8 cellular contexts compared by ENCODE assay signal in the genomic region with DNA sequence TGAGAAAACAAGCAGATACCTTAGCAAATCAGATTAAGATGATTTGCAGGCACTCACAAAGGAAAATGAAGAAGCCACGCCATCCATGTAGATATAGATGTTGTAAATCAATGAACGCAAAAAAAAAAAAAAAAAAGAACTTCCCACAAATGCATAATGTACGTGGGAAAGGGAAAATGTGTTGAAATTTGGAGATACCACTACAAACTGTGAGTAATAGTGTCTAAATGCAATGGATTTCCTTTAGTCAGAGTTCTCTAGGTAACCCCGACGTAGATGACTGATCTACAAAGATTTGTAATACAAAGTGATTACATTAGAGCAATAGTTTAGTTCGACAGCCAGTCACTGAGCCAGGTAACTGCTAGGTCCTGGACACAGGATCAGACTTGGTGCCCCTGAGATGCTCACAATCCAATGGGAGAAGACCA. TPM values are rescaled to one million over a fixed set of nuclear protein-coding genes. Genes with fewer than 3 reads are reported as not detected.
A peak's percentile ranks its signal among the peaks of the same experiment; 100 is the strongest.
DNase-seq lines count a peak whose midpoint lies in the region; ATAC-seq and TF ChIP-seq lines count a peak whose summit lies in the region.

No MANE protein-coding gene starts in this region.

- DNase-seq in activated naive CD4-positive, alpha-beta T cell (lab: John Stamatoyannopoulos, UW), result no peak
- DNase-seq in ascending aorta (ENCODE audit: low spot score in 2 of 2) (no peak), lung (ENCODE audit: low spot score) (no peak), transverse colon (no peak), pons (ENCODE audit: low spot score) (no peak)
- no peak for DNase-seq in activated CD4-positive, CD25-positive, alpha-beta regulatory T cell treated with anti-CD3 and anti-CD28 coated beads, Interleukin-2, amount 50 U/mL, for 72 hours

- H3K36me3 ChIP-seq in ascending aorta (peaks cover 0 to under 1% of the 10 kb centered on the region in 2 donors), lung (ENCODE audit: control insufficient read depth in 2 of 2, insufficient read depth in 2 of 2, low read length in 2 of 2) (peaks cover 0 to 5% of the 10 kb centered on the region in 2 donors), transverse colon (no peaks in the 10 kb centered on the region)

- peaks cover 35% of the 10 kb centered on the region for H3K4me1 Mint-ChIP-seq in activated naive CD4-positive, alpha-beta T cell treated with anti-CD3 and anti-CD28 coated beads, Interleukin-2, amount 50 U/mL, for 24 hours

- peak overlapping the region; percentile 81 to 84 for H3K27ac ChIP-seq in ascending aorta
- H3K27ac ChIP-seq in lung (ENCODE audit: low read depth in 1 of 2, low read length in 1 of 2), result peak overlapping the region; percentile 74 to 79
- H3K27ac ChIP-seq in transverse colon, result peak overlapping the region; percentile 90 to 99 (median 95)

- WGBS in lung, 2 donors, result 70 to 89% methylated on average over 6 of the region's 6 CpGs
- WGBS in transverse colon (ENCODE audit: low coverage in 1 of 2), 2 donors, result 87 to 88% methylated on average over 6 of the region's 6 CpGs

- ATAC-seq in lung (ENCODE audit: insufficient read depth, low FRiP score) (no peak), HG02571 (IDR thresholded peaks at IDR 0.05; ENCODE audit: unreplicated experiment) (no peak)

- H3K9me3 ChIP-seq in ascending aorta (no peaks in the 10 kb centered on the region), lung (ENCODE audit: control insufficient read depth in 2 of 2, insufficient read depth in 1 of 2, low read length in 1 of 2) (no peaks in the 10 kb centered on the region), transverse colon (no peaks in the 10 kb centered on the region)

- H3K27ac Mint-ChIP-seq in activated naive CD4-positive, alpha-beta T cell treated with anti-CD3 and anti-CD28 coated beads, Interleukin-2, amount 50 U/mL, for 24 hours, result no peak overlapping the region

- H3K27me3 ChIP-seq in ascending aorta (no peaks in the 10 kb centered on the region), lung (ENCODE audit: control insufficient read depth, insufficient read depth) (no peaks in the 10 kb centered on the region), transverse colon (no peaks in the 10 kb centered on the region)

- H3K9me3 Mint-ChIP-seq in activated naive CD4-positive, alpha-beta T cell treated with anti-CD3 and anti-CD28 coated beads, Interleukin-2, amount 50 U/mL, for 24 hours, result no peaks in the 10 kb centered on the region

- H3K27me3 Mint-ChIP-seq in activated naive CD4-positive, alpha-beta T cell treated with anti-CD3 and anti-CD28 coated beads, Interleukin-2, amount 50 U/mL, for 24 hours, result no peaks in the 10 kb centered on the region

- intact Hi-C loops in ascending aorta (cut with DNase I) (loop anchor here (2.0 to 10.0 kb wide), 4 partner anchors 38 to 860 kb away; partner anchors contain the start of genes CSNK1E, GCAT, GTPBP1 and JOSD1), transverse colon (cut with DNase I; ENCODE audit: low total_unique reads) (loop anchor here (5.0 kb wide), 1 partner anchor 107 kb away; the partner anchor contains the start of genes C22orf23 and POLR2F)

- TF ChIP-seq CTCF in ascending aorta (IDR thresholded peaks at IDR 0.05), result no peak
- no peak for TF ChIP-seq CTCF in lung (IDR thresholded peaks at IDR 0.05; ENCODE audit: control extremely low read depth, extremely low read depth)
- no peak for TF ChIP-seq CTCF in transverse colon (IDR thresholded peaks at IDR 0.05)

- peak overlapping the region; percentile 81 for H3K4me3 Mint-ChIP-seq in activated naive CD4-positive, alpha-beta T cell treated with anti-CD3 and anti-CD28 coated beads, Interleukin-2, amount 50 U/mL, for 24 hours

- no peak for TF ChIP-seq EP300 in transverse colon (IDR thresholded peaks at IDR 0.05; ENCODE audit: low read depth)

- in situ Hi-C loops in transverse colon (cut with MboI; ENCODE audit: low pct_ligation_motif_present in 1 of 4, low pct_unique_long_range_greater_than_20kb in 1 of 4, low sequenced_read_pairs in 3 of 4), result no loop called here

- H3K4me3 ChIP-seq in ascending aorta (peak overlapping the region; percentile 81 to 95), lung (peak overlapping the region; percentile 50), transverse colon (peak overlapping the region in 3 of 4 donors; percentile 81 to 98 (median 88))

- H3K4me1 ChIP-seq in ascending aorta, result peaks cover 11 to 18% of the 10 kb centered on the region in 2 donors
- peaks cover 5 to 22% of the 10 kb centered on the region in 2 donors for H3K4me1 ChIP-seq in lung (ENCODE audit: control insufficient read depth in 2 of 2, insufficient read depth in 2 of 2, low read length in 2 of 2)
- H3K4me1 ChIP-seq in transverse colon, result peaks cover 9 to 33% (median 19%) of the 10 kb centered on the region in 4 donors

- peaks cover 7% of the 10 kb centered on the region for H3K36me3 Mint-ChIP-seq in activated naive CD4-positive, alpha-beta T cell treated with anti-CD3 and anti-CD28 coated beads, Interleukin-2, amount 50 U/mL, for 24 hours

- TF ChIP-seq POLR2A in transverse colon (IDR thresholded peaks at IDR 0.05), result no peak

RNA-seq across cellular contexts. Expression of gene ANKRD54, which starts 0.8 kb away (rescaled TPM):
- total RNA-seq in ascending aorta (61.8 TPM), lung (10 to 100 TPM; 19.8 to 31.8 TPM), transverse colon (10 to 100 TPM; 12.7 to 86.8 (median 40.6) TPM)
- polyA plus RNA-seq in lung, result 10 to 100 TPM; 19.3 to 20.2 TPM

RNA-seq across cellular contexts. Expression of gene EIF3L, which starts 4.3 kb away (rescaled TPM):
- total RNA-seq in ascending aorta, result 256 TPM
- 100 to 1,000 TPM; 281 to 420 TPM for total RNA-seq in lung
- polyA plus RNA-seq in lung, result 100 to 1,000 TPM; 175 to 224 TPM
- 100 to 1,000 TPM in 3 of 4 donors, 10 to 100 TPM in 1; 89.4 to 292 (median 217) TPM for total RNA-seq in transverse colon

RNA-seq across cellular contexts. Expression of gene GALR3, which starts 21.7 kb away (rescaled TPM):
- total RNA-seq in ascending aorta, result not detected
- total RNA-seq in lung, result not detected
- not detected for polyA plus RNA-seq in lung
- total RNA-seq in transverse colon, result not detected

RNA-seq across cellular contexts. Expression of gene GCAT, which starts 37.2 kb away (rescaled TPM):
- 4.5 TPM for total RNA-seq in ascending aorta
- 10 to 100 TPM; 11.7 to 17.2 TPM for total RNA-seq in lung
- 10 to 100 TPM in 1 of 2 donors, 1 to 10 TPM in 1; 9.3 to 31.1 TPM for polyA plus RNA-seq in lung
- 10 to 100 TPM in 1 of 4 donors, 1 to 10 TPM in 3; 6.4 to 10.1 (median 7.7) TPM for total RNA-seq in transverse colon
